29 cellular contexts compared by ENCODE assay signal in genomic region chr5:116522737-116523136, GRCh38. TPM values are rescaled to one million over a fixed set of nuclear protein-coding genes. Genes with fewer than 3 reads are reported as not detected.
"Had no signal": no experiment of that assay in that cellular context is flagged by ENCODE, and none has a peak within 500 bp of the region (broad histone marks: within the 10 kb centered on the region; RNA-seq: fewer than 3 reads in every experiment).

No MANE protein-coding gene starts in this region.

- DNase-seq: activated CD4-positive, alpha-beta T cell treated with anti-CD3 and anti-CD28 coated beads for 48 hours; activated CD4-positive, alpha-beta T cell treated with anti-CD3 and anti-CD28 coated beads, Interleukin-2, amount 50 U/mL, for 48 hours; activated CD8-positive, alpha-beta memory T cell treated with anti-CD3 and anti-CD28 coated beads, Interleukin-2, amount 50 U/mL, for 4 hours; activated effector memory CD4-positive, alpha-beta T cell treated with anti-CD3 and anti-CD28 coated beads, Interleukin-2, amount 50 U/mL, for 16 hours; activated naive CD4-positive, alpha-beta T cell treated with anti-CD3 and anti-CD28 coated beads for 36 hours; activated naive CD8-positive, alpha-beta T cell treated with anti-CD3 and anti-CD28 coated beads for 36 hours; activated T-cell treated with anti-CD3 and anti-CD28 coated beads, Interleukin-2, amount 50 U/mL, for 1 hour; adrenal gland; aorta; body of pancreas; dorsolateral prefrontal cortex; effector memory CD4-positive, alpha-beta T cell; erythroblast; gastrocnemius medialis; hippocampal formation; left colon; mammary epithelial cell; naive thymus-derived CD4-positive, alpha-beta T cell; occipital lobe; stimulated activated CD4-positive, alpha-beta T cell treated with anti-CD3 and anti-CD28 coated beads, Interleukin-15, amount 100 ng/mL, for 24 hours; stimulated activated CD4-positive, alpha-beta T cell treated with anti-CD3 and anti-CD28 coated beads, Interleukin-2, amount 100 ng/mL, for 24 hours; stimulated activated naive CD4-positive, alpha-beta T cell treated with Interleukin-2 at 50 U/mL for 16 hours; testis; uterus had no signal

- H3K27me3 Mint-ChIP-seq: activated naive CD8-positive, alpha-beta T cell treated with anti-CD3 and anti-CD28 coated beads for 36 hours; naive thymus-derived CD4-positive, alpha-beta T cell; type B pancreatic cell had no signal

- H3K27ac Mint-ChIP-seq: activated naive CD4-positive, alpha-beta T cell treated with anti-CD3 and anti-CD28 coated beads for 36 hours; activated naive CD8-positive, alpha-beta T cell treated with anti-CD3 and anti-CD28 coated beads for 36 hours; activated T-helper 1 cell treated with anti-CD3 and anti-CD28 coated beads, Interleukin-12 subunit alpha, Interleukin-12 subunit beta, Interleukin-2, Interleukin-4 antibody, amounts not matched to agents 30 ng/mL and 10 ng/mL and 1 ng/mL, durations not matched to agents 14 hours and 24 hours and 36 hours; naive thymus-derived CD4-positive, alpha-beta T cell; neural progenitor cell; type B pancreatic cell had no signal

- ATAC-seq: activated CD4-positive, CD25-positive, alpha-beta regulatory T cell treated with anti-CD3 and anti-CD28 coated beads, Interleukin-2, amount 50 U/mL, for 24 hours; body of pancreas; gastrocnemius medialis; left colon; naive thymus-derived CD4-positive, alpha-beta T cell had no signal

- H3K9me3 Mint-ChIP-seq: activated naive CD4-positive, alpha-beta T cell treated with anti-CD3 and anti-CD28 coated beads for 36 hours; activated naive CD8-positive, alpha-beta T cell treated with anti-CD3 and anti-CD28 coated beads for 36 hours; activated T-helper 1 cell treated with anti-CD3 and anti-CD28 coated beads, Interleukin-12 subunit alpha, Interleukin-12 subunit beta, Interleukin-2, Interleukin-4 antibody, amounts not matched to agents 30 ng/mL and 10 ng/mL and 1 ng/mL, durations not matched to agents 14 hours and 24 hours and 36 hours; naive thymus-derived CD4-positive, alpha-beta T cell; neural progenitor cell had no signal

- H3K36me3 Mint-ChIP-seq: activated naive CD8-positive, alpha-beta T cell treated with anti-CD3 and anti-CD28 coated beads for 36 hours had no signal

- H3K4me3 Mint-ChIP-seq: activated naive CD4-positive, alpha-beta T cell treated with anti-CD3 and anti-CD28 coated beads for 36 hours; activated naive CD8-positive, alpha-beta T cell treated with anti-CD3 and anti-CD28 coated beads for 36 hours; activated T-helper 1 cell treated with anti-CD3 and anti-CD28 coated beads, Interleukin-12 subunit alpha, Interleukin-12 subunit beta, Interleukin-2, Interleukin-4 antibody, amounts not matched to agents 30 ng/mL and 10 ng/mL and 1 ng/mL, durations not matched to agents 14 hours and 24 hours and 36 hours; naive thymus-derived CD4-positive, alpha-beta T cell; neural progenitor cell; type B pancreatic cell had no signal

- H3K4me1 Mint-ChIP-seq: activated naive CD8-positive, alpha-beta T cell treated with anti-CD3 and anti-CD28 coated beads for 36 hours; naive thymus-derived CD4-positive, alpha-beta T cell had no signal

RNA-seq across cellular contexts. Expression of gene SEMA6A, which starts 51.9 kb away (rescaled TPM):
- total RNA-seq: activated CD8-positive, alpha-beta memory T cell treated with anti-CD3 and anti-CD28 coated beads for 36 hours; activated naive CD8-positive, alpha-beta T cell treated with anti-CD3 and anti-CD28 coated beads for 36 hours; naive thymus-derived CD4-positive, alpha-beta T cell had no signal
